8 cellular contexts compared by ENCODE assay signal in genomic region chr9:135887585-135888050, GRCh38. TPM values are rescaled to one million over a fixed set of nuclear protein-coding genes. Genes with fewer than 3 reads are reported as not detected.
DNase-seq lines count a peak whose midpoint lies in the region; ATAC-seq and TF ChIP-seq lines count a peak whose summit lies in the region.

No MANE protein-coding gene starts in this region.

- H3K36me3 ChIP-seq in WERI-Rb-1: peaks cover 20% of the 10 kb centered on the region
- H3K36me3 ChIP-seq in SJCRH30: no peaks in the 10 kb centered on the region; the same call in 1 of the 2 replicates
- no peaks in the 10 kb centered on the region for H3K36me3 ChIP-seq in colonic mucosa

- H3K9me3 ChIP-seq in WERI-Rb-1 (ENCODE audit: severe bottlenecking) (no peaks in the 10 kb centered on the region), SJCRH30 (replicated peaks) (no peaks in the 10 kb centered on the region), colonic mucosa (no peaks in the 10 kb centered on the region)

- no peak overlapping the region; the same call in 1 of the 2 replicates for H3K4me3 ChIP-seq in GM12864 (ENCODE audit: low read depth, low read length)
- H3K4me3 ChIP-seq in WERI-Rb-1 (ENCODE audit: low read depth, low read length): peak overlapping the region; percentile 24
- peak overlapping the region in 57 of 59 donors; percentile 1 to 53 (median 35) for H3K4me3 ChIP-seq in dorsolateral prefrontal cortex
- H3K4me3 ChIP-seq in SJCRH30: no peak overlapping the region
- H3K4me3 ChIP-seq in colonic mucosa: no peak overlapping the region

- H3K27ac ChIP-seq in WERI-Rb-1 (peak overlapping the region; percentile 69), dorsolateral prefrontal cortex (peak overlapping the region; percentile 21 to 94 (median 85)), SJCRH30 (no peak overlapping the region), colonic mucosa (no peak overlapping the region)

- no peak overlapping the region for H3K9ac ChIP-seq in colonic mucosa (ENCODE audit: low read depth in 2 of 2, low read length in 2 of 2)

- TF ChIP-seq CTCF in GM12864 (IDR thresholded peaks at IDR 0.05; ENCODE audit: low read depth, low read length, missing control alignments): peak; percentile 18
- TF ChIP-seq CTCF in WERI-Rb-1 (IDR thresholded peaks at IDR 0.05; ENCODE audit: low read depth, low read length): no peak
- TF ChIP-seq CTCF in dorsolateral prefrontal cortex (IDR thresholded peaks at IDR 0.05 in 54 of 56, conservative IDR thresholded peaks at IDR 0.05 in 2 of 56; ENCODE audit: low read depth in 1 of 56, partially characterized antibody in 56 of 56): peak in 1 of 56 donors; percentile 1
- no peak for TF ChIP-seq CTCF in colonic mucosa (IDR thresholded peaks at IDR 0.05)

- in situ Hi-C loops in ACHN (cut with HindIII; ENCODE audit: low pct_ligation_motif_present, low pct_unique_long_range_greater_than_20kb, low sequenced_read_pairs): no loop called here

- DNase-seq in GM12864 (ENCODE audit: low read depth) (no peak), WERI-Rb-1 (peak; percentile 57), dorsolateral prefrontal cortex (peak in 2 of 10 donors; percentile 26 to 60), ACHN (no peak), SJCRH30 (no peak), colonic mucosa (no peak)
- DNase-seq in stimulated activated CD4-positive, alpha-beta T cell treated with anti-CD3 and anti-CD28 coated beads, Interleukin-12 subunit alpha, Interleukin-12 subunit beta, amount 100 ng/mL, for 4 hours: peak; percentile 31

- H3K4me1 ChIP-seq in SJCRH30: peaks cover 25% of the 10 kb centered on the region
- H3K4me1 ChIP-seq in colonic mucosa: no peaks in the 10 kb centered on the region

- peak; percentile 63 for ATAC-seq in HG03066 (IDR thresholded peaks at IDR 0.05; ENCODE audit: low read depth, unreplicated experiment)

- intact Hi-C loops in dorsolateral prefrontal cortex (cut with DNase I) (no loop called here), colonic mucosa (cut with DNase I) (no loop called here)

- H3K27me3 ChIP-seq in WERI-Rb-1 (ENCODE audit: insufficient read depth, low read depth, severe bottlenecking) (no peaks in the 10 kb centered on the region), dorsolateral prefrontal cortex (no peaks in the 10 kb centered on the region), SJCRH30 (no peaks in the 10 kb centered on the region), colonic mucosa (no peaks in the 10 kb centered on the region)

RNA-seq across cellular contexts. Expression of gene CAMSAP1, which starts 19.7 kb away (rescaled TPM):
- 100 to 1,000 TPM in 1 of 120 experiments, 10 to 100 TPM in 119; 59.6 to 100 (median 81.1) TPM for total RNA-seq in dorsolateral prefrontal cortex
- 34.4 and 42.3 TPM in 2 replicates for total RNA-seq in SJCRH30 (2014; rRNA removed; shearing (Covaris generic))
- 10 to 100 TPM; 14.0 to 14.4 TPM for total RNA-seq in colonic mucosa

Comparison
In these comparisons a context has a peak if more than half of its experiments do, and no peak if none do; other contexts are left out.
1. DNase-seq: peak in WERI-Rb-1 (single experiment) and stimulated activated CD4-positive, alpha-beta T cell treated with anti-CD3 and anti-CD28 coated beads, Interleukin-12 subunit alpha, Interleukin-12 subunit beta, amount 100 ng/mL, for 4 hours (single experiment); none in GM12864 (single experiment), ACHN (single experiment), SJCRH30 (0 of 2) and colonic mucosa (single experiment).
2. H3K4me3 ChIP-seq: peak in WERI-Rb-1 (single experiment) and dorsolateral prefrontal cortex (57 of 59); none in GM12864 (single experiment), SJCRH30 (single experiment) and colonic mucosa (single experiment).
3. H3K27ac ChIP-seq: peak in WERI-Rb-1 (single experiment) and dorsolateral prefrontal cortex (59 of 59); none in SJCRH30 (single experiment) and colonic mucosa (single experiment).